Comparison of ENCODE assay signal across 7 cellular contexts in the genomic region with DNA sequence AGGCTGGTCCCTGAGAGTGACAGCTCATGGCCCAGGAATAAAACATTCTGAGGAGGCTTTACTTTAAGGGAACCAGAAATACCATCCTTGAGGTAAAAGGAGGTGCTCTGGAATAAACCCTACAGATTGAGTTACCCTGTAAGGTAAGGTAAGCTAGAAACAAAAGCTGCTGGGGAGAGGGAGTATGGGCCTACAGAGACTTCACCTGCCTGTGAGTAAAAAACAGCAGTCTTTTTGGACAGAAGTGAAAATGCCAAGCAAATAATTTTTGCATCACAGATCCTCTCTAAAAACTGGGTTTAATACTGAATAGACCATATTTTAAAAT. TPM values are rescaled to one million over a fixed set of nuclear protein-coding genes. Genes with fewer than 3 reads are reported as not detected.
DNase-seq lines count a peak whose midpoint lies in the region.

No MANE protein-coding gene starts in this region.

- H3K27ac Mint-ChIP-seq in activated CD4-positive, alpha-beta memory T cell treated with anti-CD3 and anti-CD28 coated beads, Interleukin-2, amount 10 ng/mL, durations not matched to agents 7 days and 5 days = peak overlapping the region; percentile 89
- H3K27ac Mint-ChIP-seq in immature natural killer cell = peak overlapping the region in 5 of 6 donors; percentile 2 to 87 (median 46)

- H3K9me3 ChIP-seq in HUES6 (ENCODE audit: control insufficient read depth, insufficient read depth, low read depth, low read length) = no peaks in the 10 kb centered on the region
- H3K9me3 ChIP-seq in stomach smooth muscle (ENCODE audit: control insufficient read depth in 2 of 2, low read length in 2 of 2) = no peaks in the 10 kb centered on the region

- H3K9me3 Mint-ChIP-seq in activated CD4-positive, alpha-beta memory T cell treated with anti-CD3 and anti-CD28 coated beads, Interleukin-2, amount 10 ng/mL, durations not matched to agents 7 days and 5 days = no peaks in the 10 kb centered on the region
- H3K9me3 Mint-ChIP-seq in immature natural killer cell = no peaks in the 10 kb centered on the region

- CTCF ChIA-PET in activated CD4-positive, alpha-beta memory T cell treated with anti-CD3 and anti-CD28 coated beads, Interleukin-2, amount 10 ng/mL, durations not matched to agents 7 days and 5 days (lab: Charles Lee) = interaction anchor here (0.8 to 2.9 kb wide), 10 partner anchors 11 to 1155 kb away, joined by 3 to 21 read pairs (median 6); a partner anchor contains a TSS

- H3K4me1 ChIP-seq in HUES6 (ENCODE audit: control insufficient read depth, insufficient read depth, low read length) (peaks cover 57% of the 10 kb centered on the region), stomach smooth muscle (ENCODE audit: control insufficient read depth, insufficient read depth, low read length) (peaks cover 72% of the 10 kb centered on the region)

- H3K36me3 ChIP-seq in HUES6 (ENCODE audit: control insufficient read depth, insufficient read depth, low read length) (peaks cover 5% of the 10 kb centered on the region; the same call in 1 of the 2 replicates), stomach smooth muscle (ENCODE audit: control insufficient read depth in 2 of 2, insufficient read depth in 2 of 2, low read length in 2 of 2) (peaks cover 0 to 4% of the 10 kb centered on the region in 2 donors)

- H3K4me3 ChIP-seq in HUES6 (ENCODE audit: low read depth, low read length) (no peak overlapping the region), stomach smooth muscle (ENCODE audit: low read length in 2 of 2) (peak overlapping the region; percentile 24 to 41)

- H3K4me1 Mint-ChIP-seq in activated CD4-positive, alpha-beta memory T cell treated with anti-CD3 and anti-CD28 coated beads, Interleukin-2, amount 10 ng/mL, durations not matched to agents 7 days and 5 days = peaks cover 64% of the 10 kb centered on the region
- peaks cover 35 to 41% of the 10 kb centered on the region in 2 donors for H3K4me1 Mint-ChIP-seq in immature natural killer cell

- POLR2A ChIA-PET in activated CD4-positive, alpha-beta memory T cell treated with anti-CD3 and anti-CD28 coated beads, Interleukin-2, amount 10 ng/mL, durations not matched to agents 7 days and 5 days (lab: Charles Lee) = interaction anchor here (0.9 to 5.4 kb wide), 7 partner anchors 12 to 168 kb away, joined by 3 to 46 read pairs (median 5); a partner anchor contains a TSS

- no peak for DNase-seq in activated CD4-positive, alpha-beta memory T cell treated with anti-CD3 and anti-CD28 coated beads, Interleukin-2, amount 10 ng/mL, durations not matched to agents 7 days and 5 days
- DNase-seq in immature natural killer cell (no peak), DMS53 treated with DMSO at 0.1 percent for 48 hours (lab: John Stamatoyannopoulos, UW; ENCODE audit: unreplicated experiment) (no peak), KBM-7 (no peak), inferior parietal cortex (ENCODE audit: extremely low spot score) (no peak)

- in situ Hi-C loops in KBM-7 (cut with MboI; ENCODE audit: low pct_unique_long_range_greater_than_20kb, low sequenced_read_pairs) = no loop called here

- H3K4me3 Mint-ChIP-seq in activated CD4-positive, alpha-beta memory T cell treated with anti-CD3 and anti-CD28 coated beads, Interleukin-2, amount 10 ng/mL, durations not matched to agents 7 days and 5 days = peak overlapping the region; percentile 5
- H3K4me3 Mint-ChIP-seq in immature natural killer cell = peak overlapping the region; percentile 6 to 91 (median 36)

- H3K27me3 ChIP-seq in HUES6 (ENCODE audit: control insufficient read depth, insufficient read depth, low read length) = no peaks in the 10 kb centered on the region
- H3K27me3 ChIP-seq in stomach smooth muscle (ENCODE audit: control insufficient read depth in 1 of 2, insufficient read depth in 2 of 2, low read length in 2 of 2) = no peaks in the 10 kb centered on the region

- peak overlapping the region; percentile 89; the same call in 1 of the 2 replicates for H3K27ac ChIP-seq in HUES6 (ENCODE audit: low read depth, low read length)
- peak overlapping the region; percentile 99 for H3K27ac ChIP-seq in stomach smooth muscle (ENCODE audit: low read length)

- H3K9ac ChIP-seq in HUES6 (ENCODE audit: low read length) (peak overlapping the region; percentile 59), stomach smooth muscle (ENCODE audit: low read length in 2 of 2) (peak overlapping the region; percentile 80 to 88)

- H3K27me3 Mint-ChIP-seq in activated CD4-positive, alpha-beta memory T cell treated with anti-CD3 and anti-CD28 coated beads, Interleukin-2, amount 10 ng/mL, durations not matched to agents 7 days and 5 days = no peaks in the 10 kb centered on the region
- peaks cover 0 to 2% (median 0%) of the 10 kb centered on the region in 3 donors for H3K27me3 Mint-ChIP-seq in immature natural killer cell (ENCODE audit: low read depth in 3 of 3)

- no peaks in the 10 kb centered on the region for H3K36me3 Mint-ChIP-seq in activated CD4-positive, alpha-beta memory T cell treated with anti-CD3 and anti-CD28 coated beads, Interleukin-2, amount 10 ng/mL, durations not matched to agents 7 days and 5 days (ENCODE audit: low read depth)
- no peaks in the 10 kb centered on the region for H3K36me3 Mint-ChIP-seq in immature natural killer cell

RNA-seq across cellular contexts. Expression of a gene that starts 41.2 kb away (rescaled TPM):
- 10 to 100 TPM; 30.9 to 35.7 TPM for total RNA-seq in activated CD4-positive, alpha-beta memory T cell treated with anti-CD3 and anti-CD28 coated beads, Interleukin-2, amount 10 ng/mL, durations not matched to agents 7 days and 5 days
- polyA plus RNA-seq in immature natural killer cell = 10 to 100 TPM; 31.8 to 80.0 (median 32.1) TPM

RNA-seq across cellular contexts. Expression of a gene that starts 56.5 kb away (rescaled TPM):
- total RNA-seq in activated CD4-positive, alpha-beta memory T cell treated with anti-CD3 and anti-CD28 coated beads, Interleukin-2, amount 10 ng/mL, durations not matched to agents 7 days and 5 days = 100 to 1,000 TPM; 289 to 301 TPM
- 100 to 1,000 TPM; 429 to 815 (median 508) TPM for polyA plus RNA-seq in immature natural killer cell
